Comparison of ENCODE assay signal across 8 cellular contexts in the genomic region with DNA sequence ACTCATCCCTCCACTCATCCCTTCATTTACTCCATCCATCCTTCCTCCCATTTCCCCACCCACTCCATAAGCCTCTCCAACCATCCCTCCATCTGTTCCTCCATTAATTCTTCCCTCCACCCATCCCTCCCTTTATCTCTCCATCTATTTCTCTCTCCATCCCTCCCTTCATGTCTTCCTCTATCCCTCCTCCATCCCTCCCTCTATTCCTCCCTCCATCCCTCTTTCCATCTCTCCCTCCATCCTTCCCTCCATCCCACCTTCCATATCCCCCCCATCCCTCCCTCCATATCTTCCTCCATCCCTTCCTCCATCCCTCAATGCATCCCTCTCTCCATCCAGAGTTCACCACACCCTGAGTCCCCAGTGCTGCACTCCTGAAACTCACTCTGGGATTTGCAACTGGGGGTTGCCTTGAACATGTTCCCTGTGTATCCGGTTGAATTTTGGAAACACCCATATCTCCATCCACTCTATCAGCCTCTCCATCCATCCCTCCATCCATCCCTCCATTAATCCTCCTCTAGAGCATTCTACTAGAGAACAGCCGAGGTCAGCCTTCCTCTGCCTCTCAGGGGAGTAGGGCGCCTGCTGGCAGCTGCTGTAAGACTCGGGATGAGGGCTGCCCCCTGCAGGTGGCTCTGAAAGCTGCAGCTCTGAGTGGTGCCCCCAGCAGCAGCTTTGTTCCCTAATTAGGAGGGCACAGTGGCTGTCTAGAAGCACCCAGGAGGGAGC. TPM values are rescaled to one million over a fixed set of nuclear protein-coding genes. Genes with fewer than 3 reads are reported as not detected.
A peak's percentile ranks its signal among the peaks of the same experiment; 100 is the strongest.
DNase-seq lines count a peak whose midpoint lies in the region; ATAC-seq and TF ChIP-seq lines count a peak whose summit lies in the region.

No MANE protein-coding gene starts in this region.

- H3K9me3 ChIP-seq in thoracic aorta, result no peaks in the 10 kb centered on the region

- H3K27ac ChIP-seq in thoracic aorta, result no peak overlapping the region

- peak; percentile 50 for DNase-seq in EL
- peak in 66 of 76 experiments; percentile 11 to 81 (median 48) for DNase-seq in HUDEP-2 (lab: John Stamatoyannopoulos, UW; ENCODE audit: unreplicated experiment in 76 of 76)
- DNase-seq in RPMI8226, result peak; percentile 85
- DNase-seq in activated T-helper 1 cell treated with anti-CD3 and anti-CD28 coated beads, Interleukin-2, amount 50 U/mL, for 16 hours (ENCODE audit: low read depth in 1 of 2, low spot score in 1 of 2), result peak; percentile 67
- DNase-seq in fibroblast of villous mesenchyme (ENCODE audit: low read depth), result peak; percentile 48
- peak; percentile 51 for DNase-seq in omental fat pad (ENCODE audit: low spot score)
- DNase-seq in thoracic aorta (ENCODE audit: low spot score), result no peak

- ATAC-seq in omental fat pad (ENCODE audit: low FRiP score) (no peak), thoracic aorta (ENCODE audit: insufficient number of reproducible peaks, low FRiP score, low read depth) (no peak), GM21390 (IDR thresholded peaks at IDR 0.05; ENCODE audit: unreplicated experiment) (no peak)

- no peak overlapping the region for H3K4me3 ChIP-seq in fibroblast of villous mesenchyme (ENCODE audit: low read depth, low read length)
- no peak overlapping the region for H3K4me3 ChIP-seq in thoracic aorta

- peak; percentile 82 for TF ChIP-seq CTCF in fibroblast of villous mesenchyme (IDR thresholded peaks at IDR 0.05; ENCODE audit: insufficient read depth, low read depth, low read length)
- TF ChIP-seq CTCF in omental fat pad (IDR thresholded peaks at IDR 0.05), result no peak
- TF ChIP-seq CTCF in thoracic aorta (IDR thresholded peaks at IDR 0.05), result peak; percentile 76

- H3K36me3 ChIP-seq in thoracic aorta, result no peaks in the 10 kb centered on the region

- no peaks in the 10 kb centered on the region for H3K27me3 ChIP-seq in thoracic aorta (replicated peaks; ENCODE audit: insufficient read depth)

- H3K4me1 ChIP-seq in thoracic aorta (ENCODE audit: control insufficient read depth in 1 of 2, low read depth in 2 of 2), result peaks cover 4 to 20% of the 10 kb centered on the region in 2 donors

RNA-seq across cellular contexts. Expression of a gene that starts 39.4 kb away (rescaled TPM):
- total RNA-seq in fibroblast of villous mesenchyme (0.43 and 0.97 TPM in 2 replicates), omental fat pad (10 to 100 TPM in 3 of 4 donors, 1 to 10 TPM in 1; 9.8 to 45.1 (median 30.2) TPM), thoracic aorta (10 to 100 TPM; 15.6 to 20.6 TPM)

RNA-seq across cellular contexts. Expression of a gene that starts 56.9 kb away (rescaled TPM):
- total RNA-seq in fibroblast of villous mesenchyme, result not detected in 2 replicates
- 10 to 100 TPM in 3 of 4 donors, 1 to 10 TPM in 1; 1.8 to 23.6 (median 11.6) TPM for total RNA-seq in omental fat pad
- 1 to 10 TPM in 1 of 2 donors, not detected in 1; 3.2 TPM for total RNA-seq in thoracic aorta

Comparison
In these comparisons a context has a peak if more than half of its experiments do, and no peak if none do; other contexts are left out.
1. CTCF ChIP-seq: peak in fibroblast of villous mesenchyme (single experiment) and thoracic aorta (single experiment); none in omental fat pad (0 of 3).